ENCODE assay signal across 1 cellular context in the genomic region with DNA sequence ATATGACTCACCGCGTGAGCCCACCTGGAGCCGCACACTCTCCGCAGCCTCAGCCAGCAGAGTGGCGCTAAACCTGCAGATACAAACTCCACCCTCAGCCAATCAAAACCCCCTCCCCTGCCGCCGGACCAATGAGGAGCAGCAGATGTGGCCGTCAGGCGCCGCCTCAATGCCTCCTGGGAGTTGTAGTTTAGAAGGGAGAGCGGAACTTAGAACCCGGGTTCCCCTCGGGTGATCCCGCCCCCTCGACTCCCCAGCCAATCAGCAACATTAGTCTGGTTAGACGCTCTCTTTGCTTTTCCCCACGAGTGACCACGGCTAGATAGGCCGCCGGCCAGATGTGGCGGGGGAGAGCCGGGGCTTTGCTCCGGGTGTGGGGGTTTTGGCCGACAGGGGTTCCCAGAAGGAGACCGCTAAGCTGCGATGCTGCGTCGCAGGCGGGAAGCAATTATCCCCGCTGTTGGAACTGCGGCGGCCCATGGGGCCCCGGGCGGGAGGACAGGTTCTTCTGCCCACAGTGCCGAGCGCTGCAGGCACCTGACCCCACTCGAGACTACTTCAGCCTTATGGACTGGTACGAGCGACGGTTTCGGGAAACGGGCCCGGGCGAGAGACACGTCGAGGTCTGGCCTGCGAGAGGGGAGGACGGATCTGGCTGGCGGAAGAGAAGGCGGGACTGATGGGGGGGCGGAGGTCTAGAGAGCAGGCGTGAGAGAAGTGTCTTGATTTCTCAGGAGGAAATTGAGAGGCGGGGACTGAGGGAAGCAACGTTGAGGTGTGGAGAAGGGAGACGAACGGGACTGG.
TF ChIP-seq lines count a peak whose summit lies in the region.

A gene (minus strand): TSS at position 63 of the 804 bp plus-strand sequence. CDS start 7,099 bp downstream, outside the sequence.
A gene with protein sequence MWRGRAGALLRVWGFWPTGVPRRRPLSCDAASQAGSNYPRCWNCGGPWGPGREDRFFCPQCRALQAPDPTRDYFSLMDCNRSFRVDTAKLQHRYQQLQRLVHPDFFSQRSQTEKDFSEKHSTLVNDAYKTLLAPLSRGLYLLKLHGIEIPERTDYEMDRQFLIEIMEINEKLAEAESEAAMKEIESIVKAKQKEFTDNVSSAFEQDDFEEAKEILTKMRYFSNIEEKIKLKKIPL (plus strand): TSS at position 282 of the 804 bp plus-strand sequence. CDS start 57 bp downstream, at position 339.

TF ChIP-seq in HEK293, 187 proteins besides CTCF, POLR2A, EP300 and RAD21 (continued from another document and continues in another):
- TF ChIP-seq, protein P1, sequence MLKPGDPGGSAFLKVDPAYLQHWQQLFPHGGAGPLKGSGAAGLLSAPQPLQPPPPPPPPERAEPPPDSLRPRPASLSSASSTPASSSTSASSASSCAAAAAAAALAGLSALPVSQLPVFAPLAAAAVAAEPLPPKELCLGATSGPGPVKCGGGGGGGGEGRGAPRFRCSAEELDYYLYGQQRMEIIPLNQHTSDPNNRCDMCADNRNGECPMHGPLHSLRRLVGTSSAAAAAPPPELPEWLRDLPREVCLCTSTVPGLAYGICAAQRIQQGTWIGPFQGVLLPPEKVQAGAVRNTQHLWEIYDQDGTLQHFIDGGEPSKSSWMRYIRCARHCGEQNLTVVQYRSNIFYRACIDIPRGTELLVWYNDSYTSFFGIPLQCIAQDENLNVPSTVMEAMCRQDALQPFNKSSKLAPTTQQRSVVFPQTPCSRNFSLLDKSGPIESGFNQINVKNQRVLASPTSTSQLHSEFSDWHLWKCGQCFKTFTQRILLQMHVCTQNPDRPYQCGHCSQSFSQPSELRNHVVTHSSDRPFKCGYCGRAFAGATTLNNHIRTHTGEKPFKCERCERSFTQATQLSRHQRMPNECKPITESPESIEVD (tag by site-specific recombination; IDR thresholded peaks at IDR 0.05): no peak
- TF ChIP-seq ZNF19 (tag by site-specific recombination; IDR thresholded peaks at IDR 0.05; ENCODE audit: low read depth): no peak
- TF ChIP-seq, protein P2, sequence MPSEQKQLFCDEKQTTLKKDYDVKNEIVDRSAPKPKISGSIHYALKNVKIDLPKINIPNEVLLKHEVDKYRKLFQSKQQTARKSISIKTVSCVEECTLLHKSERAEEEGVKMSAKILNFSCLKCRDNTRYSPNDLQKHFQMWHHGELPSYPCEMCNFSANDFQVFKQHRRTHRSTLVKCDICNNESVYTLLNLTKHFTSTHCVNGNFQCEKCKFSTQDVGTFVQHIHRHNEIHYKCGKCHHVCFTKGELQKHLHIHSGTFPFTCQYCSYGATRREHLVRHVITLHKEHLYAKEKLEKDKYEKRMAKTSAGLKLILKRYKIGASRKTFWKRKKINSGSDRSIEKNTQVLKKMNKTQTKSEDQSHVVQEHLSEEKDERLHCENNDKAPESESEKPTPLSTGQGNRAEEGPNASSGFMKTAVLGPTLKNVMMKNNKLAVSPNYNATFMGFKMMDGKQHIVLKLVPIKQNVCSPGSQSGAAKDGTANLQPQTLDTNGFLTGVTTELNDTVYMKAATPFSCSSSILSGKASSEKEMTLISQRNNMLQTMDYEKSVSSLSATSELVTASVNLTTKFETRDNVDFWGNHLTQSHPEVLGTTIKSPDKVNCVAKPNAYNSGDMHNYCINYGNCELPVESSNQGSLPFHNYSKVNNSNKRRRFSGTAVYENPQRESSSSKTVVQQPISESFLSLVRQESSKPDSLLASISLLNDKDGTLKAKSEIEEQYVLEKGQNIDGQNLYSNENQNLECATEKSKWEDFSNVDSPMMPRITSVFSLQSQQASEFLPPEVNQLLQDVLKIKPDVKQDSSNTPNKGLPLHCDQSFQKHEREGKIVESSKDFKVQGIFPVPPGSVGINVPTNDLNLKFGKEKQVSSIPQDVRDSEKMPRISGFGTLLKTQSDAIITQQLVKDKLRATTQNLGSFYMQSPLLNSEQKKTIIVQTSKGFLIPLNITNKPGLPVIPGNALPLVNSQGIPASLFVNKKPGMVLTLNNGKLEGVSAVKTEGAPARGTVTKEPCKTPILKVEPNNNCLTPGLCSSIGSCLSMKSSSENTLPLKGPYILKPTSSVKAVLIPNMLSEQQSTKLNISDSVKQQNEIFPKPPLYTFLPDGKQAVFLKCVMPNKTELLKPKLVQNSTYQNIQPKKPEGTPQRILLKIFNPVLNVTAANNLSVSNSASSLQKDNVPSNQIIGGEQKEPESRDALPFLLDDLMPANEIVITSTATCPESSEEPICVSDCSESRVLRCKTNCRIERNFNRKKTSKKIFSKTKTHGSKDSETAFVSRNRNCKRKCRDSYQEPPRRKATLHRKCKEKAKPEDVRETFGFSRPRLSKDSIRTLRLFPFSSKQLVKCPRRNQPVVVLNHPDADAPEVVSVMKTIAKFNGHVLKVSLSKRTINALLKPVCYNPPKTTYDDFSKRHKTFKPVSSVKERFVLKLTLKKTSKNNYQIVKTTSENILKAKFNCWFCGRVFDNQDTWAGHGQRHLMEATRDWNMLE (tag by site-specific recombination; conservative IDR thresholded peaks at IDR 0.05; ENCODE audit: low read depth): no peak; the same call in 1 of the 2 replicates
- TF ChIP-seq ZNF37A (tag by site-specific recombination; IDR thresholded peaks at IDR 0.05): no peak
- TF ChIP-seq KLF1 (tag by site-specific recombination; IDR thresholded peaks at IDR 0.05): 0 out of 2 replicates have a peak, but pooled peaks have one; percentile 53
- no peak for TF ChIP-seq GLI4 (tag by site-specific recombination; IDR thresholded peaks at IDR 0.05)
- TF ChIP-seq ZNF146 (tag by site-specific recombination; IDR thresholded peaks at IDR 0.05): no peak
- TF ChIP-seq ZBTB7A (tag by site-specific recombination; IDR thresholded peaks at IDR 0.05; ENCODE audit: low read depth): no peak
- TF ChIP-seq, protein P3, sequence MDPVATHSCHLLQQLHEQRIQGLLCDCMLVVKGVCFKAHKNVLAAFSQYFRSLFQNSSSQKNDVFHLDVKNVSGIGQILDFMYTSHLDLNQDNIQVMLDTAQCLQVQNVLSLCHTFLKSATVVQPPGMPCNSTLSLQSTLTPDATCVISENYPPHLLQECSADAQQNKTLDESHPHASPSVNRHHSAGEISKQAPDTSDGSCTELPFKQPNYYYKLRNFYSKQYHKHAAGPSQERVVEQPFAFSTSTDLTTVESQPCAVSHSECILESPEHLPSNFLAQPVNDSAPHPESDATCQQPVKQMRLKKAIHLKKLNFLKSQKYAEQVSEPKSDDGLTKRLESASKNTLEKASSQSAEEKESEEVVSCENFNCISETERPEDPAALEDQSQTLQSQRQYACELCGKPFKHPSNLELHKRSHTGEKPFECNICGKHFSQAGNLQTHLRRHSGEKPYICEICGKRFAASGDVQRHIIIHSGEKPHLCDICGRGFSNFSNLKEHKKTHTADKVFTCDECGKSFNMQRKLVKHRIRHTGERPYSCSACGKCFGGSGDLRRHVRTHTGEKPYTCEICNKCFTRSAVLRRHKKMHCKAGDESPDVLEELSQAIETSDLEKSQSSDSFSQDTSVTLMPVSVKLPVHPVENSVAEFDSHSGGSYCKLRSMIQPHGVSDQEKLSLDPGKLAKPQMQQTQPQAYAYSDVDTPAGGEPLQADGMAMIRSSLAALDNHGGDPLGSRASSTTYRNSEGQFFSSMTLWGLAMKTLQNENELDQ (tag by site-specific recombination; IDR thresholded peaks at IDR 0.05; ENCODE audit: low read depth): no peak
- TF ChIP-seq, protein P4, sequence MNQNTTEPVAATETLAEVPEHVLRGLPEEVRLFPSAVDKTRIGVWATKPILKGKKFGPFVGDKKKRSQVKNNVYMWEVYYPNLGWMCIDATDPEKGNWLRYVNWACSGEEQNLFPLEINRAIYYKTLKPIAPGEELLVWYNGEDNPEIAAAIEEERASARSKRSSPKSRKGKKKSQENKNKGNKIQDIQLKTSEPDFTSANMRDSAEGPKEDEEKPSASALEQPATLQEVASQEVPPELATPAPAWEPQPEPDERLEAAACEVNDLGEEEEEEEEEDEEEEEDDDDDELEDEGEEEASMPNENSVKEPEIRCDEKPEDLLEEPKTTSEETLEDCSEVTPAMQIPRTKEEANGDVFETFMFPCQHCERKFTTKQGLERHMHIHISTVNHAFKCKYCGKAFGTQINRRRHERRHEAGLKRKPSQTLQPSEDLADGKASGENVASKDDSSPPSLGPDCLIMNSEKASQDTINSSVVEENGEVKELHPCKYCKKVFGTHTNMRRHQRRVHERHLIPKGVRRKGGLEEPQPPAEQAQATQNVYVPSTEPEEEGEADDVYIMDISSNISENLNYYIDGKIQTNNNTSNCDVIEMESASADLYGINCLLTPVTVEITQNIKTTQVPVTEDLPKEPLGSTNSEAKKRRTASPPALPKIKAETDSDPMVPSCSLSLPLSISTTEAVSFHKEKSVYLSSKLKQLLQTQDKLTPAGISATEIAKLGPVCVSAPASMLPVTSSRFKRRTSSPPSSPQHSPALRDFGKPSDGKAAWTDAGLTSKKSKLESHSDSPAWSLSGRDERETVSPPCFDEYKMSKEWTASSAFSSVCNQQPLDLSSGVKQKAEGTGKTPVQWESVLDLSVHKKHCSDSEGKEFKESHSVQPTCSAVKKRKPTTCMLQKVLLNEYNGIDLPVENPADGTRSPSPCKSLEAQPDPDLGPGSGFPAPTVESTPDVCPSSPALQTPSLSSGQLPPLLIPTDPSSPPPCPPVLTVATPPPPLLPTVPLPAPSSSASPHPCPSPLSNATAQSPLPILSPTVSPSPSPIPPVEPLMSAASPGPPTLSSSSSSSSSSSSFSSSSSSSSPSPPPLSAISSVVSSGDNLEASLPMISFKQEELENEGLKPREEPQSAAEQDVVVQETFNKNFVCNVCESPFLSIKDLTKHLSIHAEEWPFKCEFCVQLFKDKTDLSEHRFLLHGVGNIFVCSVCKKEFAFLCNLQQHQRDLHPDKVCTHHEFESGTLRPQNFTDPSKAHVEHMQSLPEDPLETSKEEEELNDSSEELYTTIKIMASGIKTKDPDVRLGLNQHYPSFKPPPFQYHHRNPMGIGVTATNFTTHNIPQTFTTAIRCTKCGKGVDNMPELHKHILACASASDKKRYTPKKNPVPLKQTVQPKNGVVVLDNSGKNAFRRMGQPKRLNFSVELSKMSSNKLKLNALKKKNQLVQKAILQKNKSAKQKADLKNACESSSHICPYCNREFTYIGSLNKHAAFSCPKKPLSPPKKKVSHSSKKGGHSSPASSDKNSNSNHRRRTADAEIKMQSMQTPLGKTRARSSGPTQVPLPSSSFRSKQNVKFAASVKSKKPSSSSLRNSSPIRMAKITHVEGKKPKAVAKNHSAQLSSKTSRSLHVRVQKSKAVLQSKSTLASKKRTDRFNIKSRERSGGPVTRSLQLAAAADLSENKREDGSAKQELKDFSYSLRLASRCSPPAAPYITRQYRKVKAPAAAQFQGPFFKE (tag by site-specific recombination; IDR thresholded peaks at IDR 0.05; ENCODE audit: borderline replicate concordance): no peak
- no peak; the same call in 1 of the 2 replicates for TF ChIP-seq ZNF624 (tag by site-specific recombination; IDR thresholded peaks at IDR 0.05)
- peak; percentile 82 for TF ChIP-seq GLIS1 (tag by site-specific recombination; IDR thresholded peaks at IDR 0.05)
- no peak for TF ChIP-seq ZNF23 (tag by site-specific recombination; IDR thresholded peaks at IDR 0.05; ENCODE audit: borderline replicate concordance)
- TF ChIP-seq, protein P5, sequence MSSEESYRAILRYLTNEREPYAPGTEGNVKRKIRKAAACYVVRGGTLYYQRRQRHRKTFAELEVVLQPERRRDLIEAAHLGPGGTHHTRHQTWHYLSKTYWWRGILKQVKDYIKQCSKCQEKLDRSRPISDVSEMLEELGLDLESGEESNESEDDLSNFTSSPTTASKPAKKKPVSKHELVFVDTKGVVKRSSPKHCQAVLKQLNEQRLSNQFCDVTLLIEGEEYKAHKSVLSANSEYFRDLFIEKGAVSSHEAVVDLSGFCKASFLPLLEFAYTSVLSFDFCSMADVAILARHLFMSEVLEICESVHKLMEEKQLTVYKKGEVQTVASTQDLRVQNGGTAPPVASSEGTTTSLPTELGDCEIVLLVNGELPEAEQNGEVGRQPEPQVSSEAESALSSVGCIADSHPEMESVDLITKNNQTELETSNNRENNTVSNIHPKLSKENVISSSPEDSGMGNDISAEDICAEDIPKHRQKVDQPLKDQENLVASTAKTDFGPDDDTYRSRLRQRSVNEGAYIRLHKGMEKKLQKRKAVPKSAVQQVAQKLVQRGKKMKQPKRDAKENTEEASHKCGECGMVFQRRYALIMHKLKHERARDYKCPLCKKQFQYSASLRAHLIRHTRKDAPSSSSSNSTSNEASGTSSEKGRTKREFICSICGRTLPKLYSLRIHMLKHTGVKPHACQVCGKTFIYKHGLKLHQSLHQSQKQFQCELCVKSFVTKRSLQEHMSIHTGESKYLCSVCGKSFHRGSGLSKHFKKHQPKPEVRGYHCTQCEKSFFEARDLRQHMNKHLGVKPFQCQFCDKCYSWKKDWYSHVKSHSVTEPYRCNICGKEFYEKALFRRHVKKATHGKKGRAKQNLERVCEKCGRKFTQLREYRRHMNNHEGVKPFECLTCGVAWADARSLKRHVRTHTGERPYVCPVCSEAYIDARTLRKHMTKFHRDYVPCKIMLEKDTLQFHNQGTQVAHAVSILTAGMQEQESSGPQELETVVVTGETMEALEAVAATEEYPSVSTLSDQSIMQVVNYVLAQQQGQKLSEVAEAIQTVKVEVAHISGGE (tag by site-specific recombination; conservative IDR thresholded peaks at IDR 0.05; ENCODE audit: low read depth): peak; percentile 83
- no peak for TF ChIP-seq ZNF701 (tag by site-specific recombination; IDR thresholded peaks at IDR 0.05)
- peak; percentile 19; the same call in 1 of the 2 replicates for TF ChIP-seq YY1 (tag by site-specific recombination; IDR thresholded peaks at IDR 0.05)
- no peak for TF ChIP-seq ZNF311 (tag by site-specific recombination; IDR thresholded peaks at IDR 0.05; ENCODE audit: borderline replicate concordance)
- no peak for TF ChIP-seq ZNF433 (tag by site-specific recombination; IDR thresholded peaks at IDR 0.05; ENCODE audit: low read depth)
- TF ChIP-seq, protein P6, sequence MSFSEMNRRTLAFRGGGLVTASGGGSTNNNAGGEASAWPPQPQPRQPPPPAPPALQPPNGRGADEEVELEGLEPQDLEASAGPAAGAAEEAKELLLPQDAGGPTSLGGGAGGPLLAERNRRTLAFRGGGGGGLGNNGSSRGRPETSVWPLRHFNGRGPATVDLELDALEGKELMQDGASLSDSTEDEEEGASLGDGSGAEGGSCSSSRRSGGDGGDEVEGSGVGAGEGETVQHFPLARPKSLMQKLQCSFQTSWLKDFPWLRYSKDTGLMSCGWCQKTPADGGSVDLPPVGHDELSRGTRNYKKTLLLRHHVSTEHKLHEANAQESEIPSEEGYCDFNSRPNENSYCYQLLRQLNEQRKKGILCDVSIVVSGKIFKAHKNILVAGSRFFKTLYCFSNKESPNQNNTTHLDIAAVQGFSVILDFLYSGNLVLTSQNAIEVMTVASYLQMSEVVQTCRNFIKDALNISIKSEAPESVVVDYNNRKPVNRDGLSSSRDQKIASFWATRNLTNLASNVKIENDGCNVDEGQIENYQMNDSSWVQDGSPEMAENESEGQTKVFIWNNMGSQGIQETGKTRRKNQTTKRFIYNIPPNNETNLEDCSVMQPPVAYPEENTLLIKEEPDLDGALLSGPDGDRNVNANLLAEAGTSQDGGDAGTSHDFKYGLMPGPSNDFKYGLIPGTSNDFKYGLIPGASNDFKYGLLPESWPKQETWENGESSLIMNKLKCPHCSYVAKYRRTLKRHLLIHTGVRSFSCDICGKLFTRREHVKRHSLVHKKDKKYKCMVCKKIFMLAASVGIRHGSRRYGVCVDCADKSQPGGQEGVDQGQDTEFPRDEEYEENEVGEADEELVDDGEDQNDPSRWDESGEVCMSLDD (tag by site-specific recombination; IDR thresholded peaks at IDR 0.05): no peak; the same call in 1 of the 2 replicates
- no peak for TF ChIP-seq ZNF558 (tag by site-specific recombination; IDR thresholded peaks at IDR 0.05)
- no peak for TF ChIP-seq ZNF600 (tag by site-specific recombination; IDR thresholded peaks at IDR 0.05)
- 0 out of 2 replicates have a peak, but pooled peaks have one; percentile 41 for TF ChIP-seq ZFP3 (tag by site-specific recombination; IDR thresholded peaks at IDR 0.05; ENCODE audit: low read depth)
- TF ChIP-seq ZNF585B (tag by site-specific recombination; IDR thresholded peaks at IDR 0.05): no peak
- TF ChIP-seq ZNF768 (tag by site-specific recombination; IDR thresholded peaks at IDR 0.05): no peak
- TF ChIP-seq ZNF274 (IDR thresholded peaks at IDR 0.05; ENCODE audit: low read length): no peak
- TF ChIP-seq ZNF274 (tag by site-specific recombination; IDR thresholded peaks at IDR 0.05; ENCODE audit: borderline replicate concordance): no peak
